1 cellular context compared by ENCODE assay signal in the genomic region with DNA sequence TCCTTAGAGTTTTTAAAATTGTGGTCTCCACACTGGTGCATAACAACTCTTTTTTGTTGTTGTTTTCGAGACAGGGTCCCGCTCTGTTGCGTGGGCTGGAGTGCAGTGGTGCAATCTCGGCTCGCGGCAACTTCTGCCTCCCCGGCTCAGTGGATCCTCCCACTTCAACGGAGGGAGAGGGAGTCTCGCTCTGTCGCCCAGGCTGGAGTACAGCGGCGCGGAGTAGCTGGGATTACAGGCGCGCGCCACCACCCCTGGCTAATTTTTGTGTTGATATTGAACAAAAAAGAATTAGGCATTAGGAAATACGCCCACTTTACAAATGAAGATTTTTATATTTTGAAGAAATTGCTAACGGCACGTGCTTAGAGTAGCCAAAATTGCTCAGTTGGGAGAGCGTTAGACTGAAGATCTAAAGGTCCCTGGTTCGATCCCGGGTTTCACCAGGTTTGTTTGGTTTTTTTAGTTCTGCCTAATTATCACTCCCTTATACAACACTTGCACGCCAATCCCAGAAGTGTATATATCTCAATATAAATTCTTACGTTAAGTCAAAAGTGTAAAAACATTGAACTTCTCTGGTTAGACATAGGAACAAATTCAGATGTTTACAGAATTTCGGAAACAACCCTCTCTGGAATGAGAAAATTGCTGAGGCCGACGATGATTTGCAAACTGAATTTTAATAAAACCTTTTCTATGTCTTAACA.
A peak's percentile ranks its signal among the peaks of the same experiment; 100 is the strongest.
TF ChIP-seq lines count a peak whose summit lies in the region.

No MANE protein-coding gene starts in this region.

TF ChIP-seq in H1, 55 proteins besides CTCF, POLR2A, EP300 and RAD21:
- TF ChIP-seq NANOG (IDR thresholded peaks at IDR 0.05; ENCODE audit: insufficient read depth, low read depth, low read length, poor library complexity, severe bottlenecking) (no peak), MAFK (IDR thresholded peaks at IDR 0.05; ENCODE audit: low read depth, low read length) (no peak), CHD2 (IDR thresholded peaks at IDR 0.05; ENCODE audit: low read length) (no peak), SUZ12 (IDR thresholded peaks at IDR 0.05; ENCODE audit: low read length) (no peak; the same call in 1 of the 2 replicates), SP2 (IDR thresholded peaks at IDR 0.05; ENCODE audit: low read length) (no peak), HDAC2 (IDR thresholded peaks at IDR 0.05; ENCODE audit: borderline replicate concordance in 1 of 2, low read depth in 2 of 2, low read length in 2 of 2) (no peak), TBP (IDR thresholded peaks at IDR 0.05; ENCODE audit: low read depth, low read length) (peak; percentile 95), CEBPB (IDR thresholded peaks at IDR 0.05; ENCODE audit: low read depth, low read length) (no peak), BRCA1 (IDR thresholded peaks at IDR 0.05; ENCODE audit: low read depth, low read length) (no peak), YY1 (IDR thresholded peaks at IDR 0.05; ENCODE audit: low read depth, low read length) (no peak), GTF2F1 (IDR thresholded peaks at IDR 0.05; ENCODE audit: borderline replicate concordance, low read depth, low read length) (no peak), EGR1 (IDR thresholded peaks at IDR 0.05; ENCODE audit: borderline replicate concordance, low read depth, low read length) (no peak)
- TF ChIP-seq, protein P1, sequence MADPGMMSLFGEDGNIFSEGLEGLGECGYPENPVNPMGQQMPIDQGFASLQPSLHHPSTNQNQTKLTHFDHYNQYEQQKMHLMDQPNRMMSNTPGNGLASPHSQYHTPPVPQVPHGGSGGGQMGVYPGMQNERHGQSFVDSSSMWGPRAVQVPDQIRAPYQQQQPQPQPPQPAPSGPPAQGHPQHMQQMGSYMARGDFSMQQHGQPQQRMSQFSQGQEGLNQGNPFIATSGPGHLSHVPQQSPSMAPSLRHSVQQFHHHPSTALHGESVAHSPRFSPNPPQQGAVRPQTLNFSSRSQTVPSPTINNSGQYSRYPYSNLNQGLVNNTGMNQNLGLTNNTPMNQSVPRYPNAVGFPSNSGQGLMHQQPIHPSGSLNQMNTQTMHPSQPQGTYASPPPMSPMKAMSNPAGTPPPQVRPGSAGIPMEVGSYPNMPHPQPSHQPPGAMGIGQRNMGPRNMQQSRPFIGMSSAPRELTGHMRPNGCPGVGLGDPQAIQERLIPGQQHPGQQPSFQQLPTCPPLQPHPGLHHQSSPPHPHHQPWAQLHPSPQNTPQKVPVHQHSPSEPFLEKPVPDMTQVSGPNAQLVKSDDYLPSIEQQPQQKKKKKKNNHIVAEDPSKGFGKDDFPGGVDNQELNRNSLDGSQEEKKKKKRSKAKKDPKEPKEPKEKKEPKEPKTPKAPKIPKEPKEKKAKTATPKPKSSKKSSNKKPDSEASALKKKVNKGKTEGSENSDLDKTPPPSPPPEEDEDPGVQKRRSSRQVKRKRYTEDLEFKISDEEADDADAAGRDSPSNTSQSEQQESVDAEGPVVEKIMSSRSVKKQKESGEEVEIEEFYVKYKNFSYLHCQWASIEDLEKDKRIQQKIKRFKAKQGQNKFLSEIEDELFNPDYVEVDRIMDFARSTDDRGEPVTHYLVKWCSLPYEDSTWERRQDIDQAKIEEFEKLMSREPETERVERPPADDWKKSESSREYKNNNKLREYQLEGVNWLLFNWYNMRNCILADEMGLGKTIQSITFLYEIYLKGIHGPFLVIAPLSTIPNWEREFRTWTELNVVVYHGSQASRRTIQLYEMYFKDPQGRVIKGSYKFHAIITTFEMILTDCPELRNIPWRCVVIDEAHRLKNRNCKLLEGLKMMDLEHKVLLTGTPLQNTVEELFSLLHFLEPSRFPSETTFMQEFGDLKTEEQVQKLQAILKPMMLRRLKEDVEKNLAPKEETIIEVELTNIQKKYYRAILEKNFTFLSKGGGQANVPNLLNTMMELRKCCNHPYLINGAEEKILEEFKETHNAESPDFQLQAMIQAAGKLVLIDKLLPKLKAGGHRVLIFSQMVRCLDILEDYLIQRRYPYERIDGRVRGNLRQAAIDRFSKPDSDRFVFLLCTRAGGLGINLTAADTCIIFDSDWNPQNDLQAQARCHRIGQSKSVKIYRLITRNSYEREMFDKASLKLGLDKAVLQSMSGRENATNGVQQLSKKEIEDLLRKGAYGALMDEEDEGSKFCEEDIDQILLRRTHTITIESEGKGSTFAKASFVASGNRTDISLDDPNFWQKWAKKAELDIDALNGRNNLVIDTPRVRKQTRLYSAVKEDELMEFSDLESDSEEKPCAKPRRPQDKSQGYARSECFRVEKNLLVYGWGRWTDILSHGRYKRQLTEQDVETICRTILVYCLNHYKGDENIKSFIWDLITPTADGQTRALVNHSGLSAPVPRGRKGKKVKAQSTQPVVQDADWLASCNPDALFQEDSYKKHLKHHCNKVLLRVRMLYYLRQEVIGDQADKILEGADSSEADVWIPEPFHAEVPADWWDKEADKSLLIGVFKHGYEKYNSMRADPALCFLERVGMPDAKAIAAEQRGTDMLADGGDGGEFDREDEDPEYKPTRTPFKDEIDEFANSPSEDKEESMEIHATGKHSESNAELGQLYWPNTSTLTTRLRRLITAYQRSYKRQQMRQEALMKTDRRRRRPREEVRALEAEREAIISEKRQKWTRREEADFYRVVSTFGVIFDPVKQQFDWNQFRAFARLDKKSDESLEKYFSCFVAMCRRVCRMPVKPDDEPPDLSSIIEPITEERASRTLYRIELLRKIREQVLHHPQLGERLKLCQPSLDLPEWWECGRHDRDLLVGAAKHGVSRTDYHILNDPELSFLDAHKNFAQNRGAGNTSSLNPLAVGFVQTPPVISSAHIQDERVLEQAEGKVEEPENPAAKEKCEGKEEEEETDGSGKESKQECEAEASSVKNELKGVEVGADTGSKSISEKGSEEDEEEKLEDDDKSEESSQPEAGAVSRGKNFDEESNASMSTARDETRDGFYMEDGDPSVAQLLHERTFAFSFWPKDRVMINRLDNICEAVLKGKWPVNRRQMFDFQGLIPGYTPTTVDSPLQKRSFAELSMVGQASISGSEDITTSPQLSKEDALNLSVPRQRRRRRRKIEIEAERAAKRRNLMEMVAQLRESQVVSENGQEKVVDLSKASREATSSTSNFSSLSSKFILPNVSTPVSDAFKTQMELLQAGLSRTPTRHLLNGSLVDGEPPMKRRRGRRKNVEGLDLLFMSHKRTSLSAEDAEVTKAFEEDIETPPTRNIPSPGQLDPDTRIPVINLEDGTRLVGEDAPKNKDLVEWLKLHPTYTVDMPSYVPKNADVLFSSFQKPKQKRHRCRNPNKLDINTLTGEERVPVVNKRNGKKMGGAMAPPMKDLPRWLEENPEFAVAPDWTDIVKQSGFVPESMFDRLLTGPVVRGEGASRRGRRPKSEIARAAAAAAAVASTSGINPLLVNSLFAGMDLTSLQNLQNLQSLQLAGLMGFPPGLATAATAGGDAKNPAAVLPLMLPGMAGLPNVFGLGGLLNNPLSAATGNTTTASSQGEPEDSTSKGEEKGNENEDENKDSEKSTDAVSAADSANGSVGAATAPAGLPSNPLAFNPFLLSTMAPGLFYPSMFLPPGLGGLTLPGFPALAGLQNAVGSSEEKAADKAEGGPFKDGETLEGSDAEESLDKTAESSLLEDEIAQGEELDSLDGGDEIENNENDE (IDR thresholded peaks at IDR 0.05; ENCODE audit: insufficient replicate concordance, low read length): no peak
- TF ChIP-seq, protein P2, sequence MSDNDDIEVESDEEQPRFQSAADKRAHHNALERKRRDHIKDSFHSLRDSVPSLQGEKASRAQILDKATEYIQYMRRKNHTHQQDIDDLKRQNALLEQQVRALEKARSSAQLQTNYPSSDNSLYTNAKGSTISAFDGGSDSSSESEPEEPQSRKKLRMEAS (IDR thresholded peaks at IDR 0.05): peak; percentile 46; the same call in 1 of the 2 replicates
- TF ChIP-seq, protein P3, sequence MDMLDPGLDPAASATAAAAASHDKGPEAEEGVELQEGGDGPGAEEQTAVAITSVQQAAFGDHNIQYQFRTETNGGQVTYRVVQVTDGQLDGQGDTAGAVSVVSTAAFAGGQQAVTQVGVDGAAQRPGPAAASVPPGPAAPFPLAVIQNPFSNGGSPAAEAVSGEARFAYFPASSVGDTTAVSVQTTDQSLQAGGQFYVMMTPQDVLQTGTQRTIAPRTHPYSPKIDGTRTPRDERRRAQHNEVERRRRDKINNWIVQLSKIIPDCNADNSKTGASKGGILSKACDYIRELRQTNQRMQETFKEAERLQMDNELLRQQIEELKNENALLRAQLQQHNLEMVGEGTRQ (IDR thresholded peaks at IDR 0.05; ENCODE audit: low read length): no peak
